2 cellular contexts compared by ENCODE assay signal in genomic region chr5:88761269-88761880, GRCh38.
TF ChIP-seq lines count a peak whose summit lies in the region.

No MANE protein-coding gene starts in this region.

TF ChIP-seq in HEK293, 187 proteins besides CTCF, POLR2A, EP300 and RAD21:
- TF ChIP-seq ZNF707 (tag by site-specific recombination; IDR thresholded peaks at IDR 0.05) (no peak), SETDB1 (IDR thresholded peaks at IDR 0.05; ENCODE audit: insufficient read length, low read length) (no peak), ZBTB17 (tag by site-specific recombination; IDR thresholded peaks at IDR 0.05) (peak; percentile 41; the same call in 1 of the 2 replicates), ZNF792 (tag by site-specific recombination; IDR thresholded peaks at IDR 0.05) (no peak), MEIS1 (CRISPR knock-in tag; IDR thresholded peaks at IDR 0.05; ENCODE audit: borderline replicate concordance) (no peak)
- TF ChIP-seq, protein P1, sequence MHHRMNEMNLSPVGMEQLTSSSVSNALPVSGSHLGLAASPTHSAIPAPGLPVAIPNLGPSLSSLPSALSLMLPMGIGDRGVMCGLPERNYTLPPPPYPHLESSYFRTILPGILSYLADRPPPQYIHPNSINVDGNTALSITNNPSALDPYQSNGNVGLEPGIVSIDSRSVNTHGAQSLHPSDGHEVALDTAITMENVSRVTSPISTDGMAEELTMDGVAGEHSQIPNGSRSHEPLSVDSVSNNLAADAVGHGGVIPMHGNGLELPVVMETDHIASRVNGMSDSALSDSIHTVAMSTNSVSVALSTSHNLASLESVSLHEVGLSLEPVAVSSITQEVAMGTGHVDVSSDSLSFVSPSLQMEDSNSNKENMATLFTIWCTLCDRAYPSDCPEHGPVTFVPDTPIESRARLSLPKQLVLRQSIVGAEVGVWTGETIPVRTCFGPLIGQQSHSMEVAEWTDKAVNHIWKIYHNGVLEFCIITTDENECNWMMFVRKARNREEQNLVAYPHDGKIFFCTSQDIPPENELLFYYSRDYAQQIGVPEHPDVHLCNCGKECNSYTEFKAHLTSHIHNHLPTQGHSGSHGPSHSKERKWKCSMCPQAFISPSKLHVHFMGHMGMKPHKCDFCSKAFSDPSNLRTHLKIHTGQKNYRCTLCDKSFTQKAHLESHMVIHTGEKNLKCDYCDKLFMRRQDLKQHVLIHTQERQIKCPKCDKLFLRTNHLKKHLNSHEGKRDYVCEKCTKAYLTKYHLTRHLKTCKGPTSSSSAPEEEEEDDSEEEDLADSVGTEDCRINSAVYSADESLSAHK (tag by site-specific recombination; IDR thresholded peaks at IDR 0.05) = no peak

TF ChIP-seq in SK-N-SH, 30 proteins besides CTCF, POLR2A, EP300 and RAD21:
- peak; percentile 25; the same call in 1 of the 2 replicates for TF ChIP-seq FOSL2 (IDR thresholded peaks at IDR 0.05; ENCODE audit: borderline replicate concordance, low read depth)
- no peak for TF ChIP-seq TAF1 (IDR thresholded peaks at IDR 0.05; ENCODE audit: borderline replicate concordance, low read depth, low read length)
- TF ChIP-seq TCF12 (IDR thresholded peaks at IDR 0.05) = peak; percentile 44
- TF ChIP-seq NFIC (IDR thresholded peaks at IDR 0.05; ENCODE audit: borderline replicate concordance) = no peak
- no peak for TF ChIP-seq RFX5 (IDR thresholded peaks at IDR 0.05; ENCODE audit: low read length)
